Comparison of ENCODE assay signal across 27 cellular contexts in genomic region chr9:7912037-7912535, GRCh38.
"Had no signal": no experiment of that assay in that cellular context is flagged by ENCODE, and none has a peak within 500 bp of the region (broad histone marks: within the 10 kb centered on the region; RNA-seq: fewer than 3 reads in every experiment).

No MANE protein-coding gene starts in this region.

- H3K27ac Mint-ChIP-seq: dendritic cell treated with granulocyte-macrophage colony-stimulating factor and Interleukin-4, amounts not matched to agents 40 ng/mL and 50 ng/mL, for 4 days; endodermal cell; immature natural killer cell; memory B cell; natural killer cell; progenitor cell of endocrine pancreas; stimulated activated memory B cell treated with anti-CD40 and anti-IgM and Interleukin-4, amounts not matched to agents 10 μg/mL and 1 μg/mL and 100 μg/mL, for 72 hours; stimulated activated naive CD8-positive, alpha-beta T cell treated with anti-CD3 and anti-CD28 coated beads, Interleukin-15, Interleukin-2, amounts not matched to agents 100 ng/mL and 50 ng/mL, for 24 hours had no signal

- H3K36me3 ChIP-seq: colonic mucosa, neutrophil, pancreas, sigmoid colon, thoracic aorta, tibial nerve, upper lobe of left lung had no signal

- ATAC-seq: esophagus mucosa; foreskin keratinocyte; left colon; natural killer cell; pancreas; stimulated activated memory B cell treated with anti-CD40 and anti-IgM and Interleukin-4, amounts not matched to agents 10 μg/mL and 1 μg/mL and 100 μg/mL, for 72 hours had no signal

- H3K4me3 ChIP-seq: colonic mucosa, lung, pancreas, sigmoid colon, thoracic aorta, tibial nerve, upper lobe of left lung had no signal

- H3K27me3 Mint-ChIP-seq: dendritic cell treated with granulocyte-macrophage colony-stimulating factor and Interleukin-4, amounts not matched to agents 40 ng/mL and 50 ng/mL, for 4 days; progenitor cell of endocrine pancreas; stimulated activated memory B cell treated with anti-CD40 and anti-IgM and Interleukin-4, amounts not matched to agents 10 μg/mL and 1 μg/mL and 100 μg/mL, for 72 hours; stimulated activated naive CD8-positive, alpha-beta T cell treated with anti-CD3 and anti-CD28 coated beads, Interleukin-15, Interleukin-2, amounts not matched to agents 100 ng/mL and 50 ng/mL, for 24 hours had no signal

- H3K36me3 Mint-ChIP-seq: memory B cell; natural killer cell; stimulated activated memory B cell treated with anti-CD40 and anti-IgM and Interleukin-4, amounts not matched to agents 10 μg/mL and 1 μg/mL and 100 μg/mL, for 72 hours had no signal

- H3K4me1 ChIP-seq: colonic mucosa, foreskin keratinocyte, pancreas, sigmoid colon, upper lobe of left lung had no signal

- DNase-seq: colonic mucosa; effector CD8-positive, alpha-beta T cell; endodermal cell; foreskin keratinocyte; hypothalamus; immature natural killer cell; islet precursor cell; kidney glomerular epithelial cell; left colon; natural killer cell; pancreas; sigmoid colon; stimulated activated CD4-positive, alpha-beta T cell treated with anti-CD3 and anti-CD28 coated beads, Interleukin-2, amount 100 ng/mL, for 24 hours; stimulated activated CD4-positive, alpha-beta T cell treated with anti-CD3 and anti-CD28 coated beads, Interleukin-4, amount 100 ng/mL, for 4 hours; upper lobe of left lung had no signal

- H3K4me1 Mint-ChIP-seq: immature natural killer cell, memory B cell, natural killer cell had no signal

- H3K27me3 ChIP-seq: colonic mucosa, foreskin keratinocyte, neutrophil, pancreas, sigmoid colon, tibial nerve, upper lobe of left lung had no signal

- H3K27ac ChIP-seq: colonic mucosa, epithelial cell of prostate, foreskin keratinocyte, neutrophil, pancreas, sigmoid colon, thoracic aorta, tibial nerve, upper lobe of left lung had no signal

- H3K4me3 Mint-ChIP-seq: dendritic cell treated with granulocyte-macrophage colony-stimulating factor and Interleukin-4, amounts not matched to agents 40 ng/mL and 50 ng/mL, for 4 days; endodermal cell; immature natural killer cell; memory B cell; natural killer cell; neural crest cell; stimulated activated memory B cell treated with anti-CD40 and anti-IgM and Interleukin-4, amounts not matched to agents 10 μg/mL and 1 μg/mL and 100 μg/mL, for 72 hours; stimulated activated naive CD8-positive, alpha-beta T cell treated with anti-CD3 and anti-CD28 coated beads, Interleukin-15, Interleukin-2, amounts not matched to agents 100 ng/mL and 50 ng/mL, for 24 hours had no signal

- H3K9me3 ChIP-seq: colonic mucosa, neutrophil, pancreas, sigmoid colon, thoracic aorta, tibial nerve, upper lobe of left lung had no signal
